3 cellular contexts compared by ENCODE assay signal in the genomic region with DNA sequence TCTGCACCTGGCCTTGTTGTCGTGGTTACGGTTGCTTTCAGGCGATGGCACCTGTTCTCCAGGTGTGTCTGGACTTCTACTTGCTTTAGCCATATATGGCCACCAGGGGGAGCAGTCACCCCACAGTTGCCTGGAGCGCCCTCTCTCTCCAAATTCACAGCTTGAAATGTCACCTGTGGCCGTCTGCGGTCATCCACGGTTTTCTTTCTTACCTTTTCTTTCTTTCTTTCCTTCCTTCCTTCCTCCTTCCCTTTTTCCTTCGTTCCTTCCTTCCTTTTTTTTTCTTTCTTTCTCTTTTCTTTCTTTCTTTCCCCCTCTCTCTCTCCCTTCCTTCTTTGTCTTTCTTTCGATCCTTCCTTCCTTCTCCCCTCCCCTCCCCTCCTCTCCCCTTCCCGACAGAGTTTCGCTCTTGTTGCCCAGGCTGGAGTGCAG.
TF ChIP-seq lines count a peak whose summit lies in the region.

No MANE protein-coding gene starts in this region.

TF ChIP-seq in GM23338, 12 proteins besides CTCF, POLR2A, EP300 and RAD21 (continued from another document and continues in another):
- TF ChIP-seq, protein P1, sequence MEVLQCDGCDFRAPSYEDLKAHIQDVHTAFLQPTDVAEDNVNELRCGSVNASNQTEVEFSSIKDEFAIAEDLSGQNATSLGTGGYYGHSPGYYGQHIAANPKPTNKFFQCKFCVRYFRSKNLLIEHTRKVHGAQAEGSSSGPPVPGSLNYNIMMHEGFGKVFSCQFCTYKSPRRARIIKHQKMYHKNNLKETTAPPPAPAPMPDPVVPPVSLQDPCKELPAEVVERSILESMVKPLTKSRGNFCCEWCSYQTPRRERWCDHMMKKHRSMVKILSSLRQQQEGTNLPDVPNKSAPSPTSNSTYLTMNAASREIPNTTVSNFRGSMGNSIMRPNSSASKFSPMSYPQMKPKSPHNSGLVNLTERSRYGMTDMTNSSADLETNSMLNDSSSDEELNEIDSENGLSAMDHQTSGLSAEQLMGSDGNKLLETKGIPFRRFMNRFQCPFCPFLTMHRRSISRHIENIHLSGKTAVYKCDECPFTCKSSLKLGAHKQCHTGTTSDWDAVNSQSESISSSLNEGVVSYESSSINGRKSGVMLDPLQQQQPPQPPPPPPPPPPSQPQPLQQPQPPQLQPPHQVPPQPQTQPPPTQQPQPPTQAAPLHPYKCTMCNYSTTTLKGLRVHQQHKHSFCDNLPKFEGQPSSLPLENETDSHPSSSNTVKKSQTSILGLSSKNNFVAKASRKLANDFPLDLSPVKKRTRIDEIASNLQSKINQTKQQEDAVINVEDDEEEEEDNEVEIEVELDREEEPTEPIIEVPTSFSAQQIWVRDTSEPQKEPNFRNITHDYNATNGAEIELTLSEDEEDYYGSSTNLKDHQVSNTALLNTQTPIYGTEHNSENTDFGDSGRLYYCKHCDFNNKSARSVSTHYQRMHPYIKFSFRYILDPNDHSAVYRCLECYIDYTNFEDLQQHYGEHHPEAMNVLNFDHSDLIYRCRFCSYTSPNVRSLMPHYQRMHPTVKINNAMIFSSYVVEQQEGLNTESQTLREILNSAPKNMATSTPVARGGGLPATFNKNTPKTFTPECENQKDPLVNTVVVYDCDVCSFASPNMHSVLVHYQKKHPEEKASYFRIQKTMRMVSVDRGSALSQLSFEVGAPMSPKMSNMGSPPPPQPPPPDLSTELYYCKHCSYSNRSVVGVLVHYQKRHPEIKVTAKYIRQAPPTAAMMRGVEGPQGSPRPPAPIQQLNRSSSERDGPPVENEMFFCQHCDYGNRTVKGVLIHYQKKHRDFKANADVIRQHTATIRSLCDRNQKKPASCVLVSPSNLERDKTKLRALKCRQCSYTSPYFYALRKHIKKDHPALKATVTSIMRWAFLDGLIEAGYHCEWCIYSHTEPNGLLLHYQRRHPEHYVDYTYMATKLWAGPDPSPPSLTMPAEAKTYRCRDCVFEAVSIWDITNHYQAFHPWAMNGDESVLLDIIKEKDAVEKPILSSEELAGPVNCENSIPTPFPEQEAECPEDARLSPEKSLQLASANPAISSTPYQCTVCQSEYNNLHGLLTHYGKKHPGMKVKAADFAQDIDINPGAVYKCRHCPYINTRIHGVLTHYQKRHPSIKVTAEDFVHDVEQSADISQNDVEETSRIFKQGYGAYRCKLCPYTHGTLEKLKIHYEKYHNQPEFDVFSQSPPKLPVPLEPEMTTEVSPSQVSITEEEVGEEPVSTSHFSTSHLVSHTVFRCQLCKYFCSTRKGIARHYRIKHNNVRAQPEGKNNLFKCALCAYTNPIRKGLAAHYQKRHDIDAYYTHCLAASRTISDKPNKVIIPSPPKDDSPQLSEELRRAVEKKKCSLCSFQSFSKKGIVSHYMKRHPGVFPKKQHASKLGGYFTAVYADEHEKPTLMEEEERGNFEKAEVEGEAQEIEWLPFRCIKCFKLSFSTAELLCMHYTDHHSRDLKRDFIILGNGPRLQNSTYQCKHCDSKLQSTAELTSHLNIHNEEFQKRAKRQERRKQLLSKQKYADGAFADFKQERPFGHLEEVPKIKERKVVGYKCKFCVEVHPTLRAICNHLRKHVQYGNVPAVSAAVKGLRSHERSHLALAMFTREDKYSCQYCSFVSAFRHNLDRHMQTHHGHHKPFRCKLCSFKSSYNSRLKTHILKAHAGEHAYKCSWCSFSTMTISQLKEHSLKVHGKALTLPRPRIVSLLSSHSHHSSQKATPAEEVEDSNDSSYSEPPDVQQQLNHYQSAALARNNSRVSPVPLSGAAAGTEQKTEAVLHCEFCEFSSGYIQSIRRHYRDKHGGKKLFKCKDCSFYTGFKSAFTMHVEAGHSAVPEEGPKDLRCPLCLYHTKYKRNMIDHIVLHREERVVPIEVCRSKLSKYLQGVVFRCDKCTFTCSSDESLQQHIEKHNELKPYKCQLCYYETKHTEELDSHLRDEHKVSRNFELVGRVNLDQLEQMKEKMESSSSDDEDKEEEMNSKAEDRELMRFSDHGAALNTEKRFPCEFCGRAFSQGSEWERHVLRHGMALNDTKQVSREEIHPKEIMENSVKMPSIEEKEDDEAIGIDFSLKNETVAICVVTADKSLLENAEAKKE (CRISPR knock-in tag; IDR thresholded peaks at IDR 0.05) = no peak
- TF ChIP-seq STAT1 (IDR thresholded peaks at IDR 0.05; ENCODE audit: unreplicated experiment) = no peak
- no peak for TF ChIP-seq POLR2AphosphoS5 (IDR thresholded peaks at IDR 0.05; ENCODE audit: low read depth)

TF ChIP-seq in WTC11, 78 proteins besides CTCF, POLR2A, EP300 and RAD21 (continued from another document and continues in another):
- TF ChIP-seq, protein P2, sequence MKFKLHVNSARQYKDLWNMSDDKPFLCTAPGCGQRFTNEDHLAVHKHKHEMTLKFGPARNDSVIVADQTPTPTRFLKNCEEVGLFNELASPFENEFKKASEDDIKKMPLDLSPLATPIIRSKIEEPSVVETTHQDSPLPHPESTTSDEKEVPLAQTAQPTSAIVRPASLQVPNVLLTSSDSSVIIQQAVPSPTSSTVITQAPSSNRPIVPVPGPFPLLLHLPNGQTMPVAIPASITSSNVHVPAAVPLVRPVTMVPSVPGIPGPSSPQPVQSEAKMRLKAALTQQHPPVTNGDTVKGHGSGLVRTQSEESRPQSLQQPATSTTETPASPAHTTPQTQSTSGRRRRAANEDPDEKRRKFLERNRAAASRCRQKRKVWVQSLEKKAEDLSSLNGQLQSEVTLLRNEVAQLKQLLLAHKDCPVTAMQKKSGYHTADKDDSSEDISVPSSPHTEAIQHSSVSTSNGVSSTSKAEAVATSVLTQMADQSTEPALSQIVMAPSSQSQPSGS (CRISPR knock-in tag; IDR thresholded peaks at IDR 0.05; ENCODE audit: borderline replicate concordance, low read depth) = no peak
- TF ChIP-seq, protein P3, sequence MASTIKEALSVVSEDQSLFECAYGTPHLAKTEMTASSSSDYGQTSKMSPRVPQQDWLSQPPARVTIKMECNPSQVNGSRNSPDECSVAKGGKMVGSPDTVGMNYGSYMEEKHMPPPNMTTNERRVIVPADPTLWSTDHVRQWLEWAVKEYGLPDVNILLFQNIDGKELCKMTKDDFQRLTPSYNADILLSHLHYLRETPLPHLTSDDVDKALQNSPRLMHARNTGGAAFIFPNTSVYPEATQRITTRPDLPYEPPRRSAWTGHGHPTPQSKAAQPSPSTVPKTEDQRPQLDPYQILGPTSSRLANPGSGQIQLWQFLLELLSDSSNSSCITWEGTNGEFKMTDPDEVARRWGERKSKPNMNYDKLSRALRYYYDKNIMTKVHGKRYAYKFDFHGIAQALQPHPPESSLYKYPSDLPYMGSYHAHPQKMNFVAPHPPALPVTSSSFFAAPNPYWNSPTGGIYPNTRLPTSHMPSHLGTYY (CRISPR knock-in tag; IDR thresholded peaks at IDR 0.05) = no peak
- TF ChIP-seq, protein P4, sequence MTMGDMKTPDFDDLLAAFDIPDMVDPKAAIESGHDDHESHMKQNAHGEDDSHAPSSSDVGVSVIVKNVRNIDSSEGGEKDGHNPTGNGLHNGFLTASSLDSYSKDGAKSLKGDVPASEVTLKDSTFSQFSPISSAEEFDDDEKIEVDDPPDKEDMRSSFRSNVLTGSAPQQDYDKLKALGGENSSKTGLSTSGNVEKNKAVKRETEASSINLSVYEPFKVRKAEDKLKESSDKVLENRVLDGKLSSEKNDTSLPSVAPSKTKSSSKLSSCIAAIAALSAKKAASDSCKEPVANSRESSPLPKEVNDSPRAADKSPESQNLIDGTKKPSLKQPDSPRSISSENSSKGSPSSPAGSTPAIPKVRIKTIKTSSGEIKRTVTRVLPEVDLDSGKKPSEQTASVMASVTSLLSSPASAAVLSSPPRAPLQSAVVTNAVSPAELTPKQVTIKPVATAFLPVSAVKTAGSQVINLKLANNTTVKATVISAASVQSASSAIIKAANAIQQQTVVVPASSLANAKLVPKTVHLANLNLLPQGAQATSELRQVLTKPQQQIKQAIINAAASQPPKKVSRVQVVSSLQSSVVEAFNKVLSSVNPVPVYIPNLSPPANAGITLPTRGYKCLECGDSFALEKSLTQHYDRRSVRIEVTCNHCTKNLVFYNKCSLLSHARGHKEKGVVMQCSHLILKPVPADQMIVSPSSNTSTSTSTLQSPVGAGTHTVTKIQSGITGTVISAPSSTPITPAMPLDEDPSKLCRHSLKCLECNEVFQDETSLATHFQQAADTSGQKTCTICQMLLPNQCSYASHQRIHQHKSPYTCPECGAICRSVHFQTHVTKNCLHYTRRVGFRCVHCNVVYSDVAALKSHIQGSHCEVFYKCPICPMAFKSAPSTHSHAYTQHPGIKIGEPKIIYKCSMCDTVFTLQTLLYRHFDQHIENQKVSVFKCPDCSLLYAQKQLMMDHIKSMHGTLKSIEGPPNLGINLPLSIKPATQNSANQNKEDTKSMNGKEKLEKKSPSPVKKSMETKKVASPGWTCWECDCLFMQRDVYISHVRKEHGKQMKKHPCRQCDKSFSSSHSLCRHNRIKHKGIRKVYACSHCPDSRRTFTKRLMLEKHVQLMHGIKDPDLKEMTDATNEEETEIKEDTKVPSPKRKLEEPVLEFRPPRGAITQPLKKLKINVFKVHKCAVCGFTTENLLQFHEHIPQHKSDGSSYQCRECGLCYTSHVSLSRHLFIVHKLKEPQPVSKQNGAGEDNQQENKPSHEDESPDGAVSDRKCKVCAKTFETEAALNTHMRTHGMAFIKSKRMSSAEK (CRISPR knock-in tag; IDR thresholded peaks at IDR 0.05; ENCODE audit: borderline replicate concordance) = no peak
- TF ChIP-seq ZNF121 (CRISPR knock-in tag; IDR thresholded peaks at IDR 0.05) (no peak), JUN (CRISPR knock-in tag; IDR thresholded peaks at IDR 0.05) (no peak)
- TF ChIP-seq, protein P5, sequence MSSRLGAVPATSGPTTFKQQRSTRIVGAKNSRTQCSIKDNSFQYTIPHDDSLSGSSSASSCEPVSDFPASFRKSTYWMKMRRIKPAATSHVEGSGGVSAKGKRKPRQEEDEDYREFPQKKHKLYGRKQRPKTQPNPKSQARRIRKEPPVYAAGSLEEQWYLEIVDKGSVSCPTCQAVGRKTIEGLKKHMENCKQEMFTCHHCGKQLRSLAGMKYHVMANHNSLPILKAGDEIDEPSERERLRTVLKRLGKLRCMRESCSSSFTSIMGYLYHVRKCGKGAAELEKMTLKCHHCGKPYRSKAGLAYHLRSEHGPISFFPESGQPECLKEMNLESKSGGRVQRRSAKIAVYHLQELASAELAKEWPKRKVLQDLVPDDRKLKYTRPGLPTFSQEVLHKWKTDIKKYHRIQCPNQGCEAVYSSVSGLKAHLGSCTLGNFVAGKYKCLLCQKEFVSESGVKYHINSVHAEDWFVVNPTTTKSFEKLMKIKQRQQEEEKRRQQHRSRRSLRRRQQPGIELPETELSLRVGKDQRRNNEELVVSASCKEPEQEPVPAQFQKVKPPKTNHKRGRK (CRISPR knock-in tag; IDR thresholded peaks at IDR 0.05; ENCODE audit: borderline replicate concordance) = peak; percentile 95

TF ChIP-seq in HepG2, 621 proteins besides CTCF, POLR2A, EP300 and RAD21 (continued from another document and continues in another):
- TF ChIP-seq, protein P6, sequence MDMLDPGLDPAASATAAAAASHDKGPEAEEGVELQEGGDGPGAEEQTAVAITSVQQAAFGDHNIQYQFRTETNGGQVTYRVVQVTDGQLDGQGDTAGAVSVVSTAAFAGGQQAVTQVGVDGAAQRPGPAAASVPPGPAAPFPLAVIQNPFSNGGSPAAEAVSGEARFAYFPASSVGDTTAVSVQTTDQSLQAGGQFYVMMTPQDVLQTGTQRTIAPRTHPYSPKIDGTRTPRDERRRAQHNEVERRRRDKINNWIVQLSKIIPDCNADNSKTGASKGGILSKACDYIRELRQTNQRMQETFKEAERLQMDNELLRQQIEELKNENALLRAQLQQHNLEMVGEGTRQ (IDR thresholded peaks at IDR 0.05; ENCODE audit: low read depth, low read length) = no peak
- TF ChIP-seq, protein P6 (CRISPR knock-in tag; IDR thresholded peaks at IDR 0.05; ENCODE audit: borderline replicate concordance) = no peak
- TF ChIP-seq, protein P7, sequence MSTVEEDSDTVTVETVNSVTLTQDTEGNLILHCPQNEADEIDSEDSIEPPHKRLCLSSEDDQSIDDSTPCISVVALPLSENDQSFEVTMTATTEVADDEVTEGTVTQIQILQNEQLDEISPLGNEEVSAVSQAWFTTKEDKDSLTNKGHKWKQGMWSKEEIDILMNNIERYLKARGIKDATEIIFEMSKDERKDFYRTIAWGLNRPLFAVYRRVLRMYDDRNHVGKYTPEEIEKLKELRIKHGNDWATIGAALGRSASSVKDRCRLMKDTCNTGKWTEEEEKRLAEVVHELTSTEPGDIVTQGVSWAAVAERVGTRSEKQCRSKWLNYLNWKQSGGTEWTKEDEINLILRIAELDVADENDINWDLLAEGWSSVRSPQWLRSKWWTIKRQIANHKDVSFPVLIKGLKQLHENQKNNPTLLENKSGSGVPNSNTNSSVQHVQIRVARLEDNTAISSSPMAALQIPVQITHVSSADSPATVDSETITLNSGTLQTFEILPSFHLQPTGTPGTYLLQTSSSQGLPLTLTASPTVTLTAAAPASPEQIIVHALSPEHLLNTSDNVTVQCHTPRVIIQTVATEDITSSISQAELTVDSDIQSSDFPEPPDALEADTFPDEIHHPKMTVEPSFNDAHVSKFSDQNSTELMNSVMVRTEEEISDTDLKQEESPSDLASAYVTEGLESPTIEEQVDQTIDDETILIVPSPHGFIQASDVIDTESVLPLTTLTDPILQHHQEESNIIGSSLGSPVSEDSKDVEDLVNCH (CRISPR knock-in tag; IDR thresholded peaks at IDR 0.05) = no peak
- no peak for TF ChIP-seq ZNF17 (CRISPR knock-in tag; IDR thresholded peaks at IDR 0.05)
- TF ChIP-seq SIX4 (CRISPR knock-in tag; IDR thresholded peaks at IDR 0.05) = no peak
- no peak for TF ChIP-seq ZNF224 (CRISPR knock-in tag; IDR thresholded peaks at IDR 0.05)
- no peak for TF ChIP-seq GATAD2A (CRISPR knock-in tag; IDR thresholded peaks at IDR 0.05)
- TF ChIP-seq IKZF4 (CRISPR knock-in tag; IDR thresholded peaks at IDR 0.05; ENCODE audit: borderline replicate concordance, low read depth, not compliant biosample characterization) = no peak
- no peak for TF ChIP-seq MLLT10 (CRISPR knock-in tag; IDR thresholded peaks at IDR 0.05)
- TF ChIP-seq RFX3 (CRISPR knock-in tag; IDR thresholded peaks at IDR 0.05) = no peak
- TF ChIP-seq ZBTB3 (CRISPR knock-in tag; IDR thresholded peaks at IDR 0.05; ENCODE audit: borderline replicate concordance, low read depth) = no peak
